Comparison of ENCODE assay signal across 1 cellular context in the genomic region with DNA sequence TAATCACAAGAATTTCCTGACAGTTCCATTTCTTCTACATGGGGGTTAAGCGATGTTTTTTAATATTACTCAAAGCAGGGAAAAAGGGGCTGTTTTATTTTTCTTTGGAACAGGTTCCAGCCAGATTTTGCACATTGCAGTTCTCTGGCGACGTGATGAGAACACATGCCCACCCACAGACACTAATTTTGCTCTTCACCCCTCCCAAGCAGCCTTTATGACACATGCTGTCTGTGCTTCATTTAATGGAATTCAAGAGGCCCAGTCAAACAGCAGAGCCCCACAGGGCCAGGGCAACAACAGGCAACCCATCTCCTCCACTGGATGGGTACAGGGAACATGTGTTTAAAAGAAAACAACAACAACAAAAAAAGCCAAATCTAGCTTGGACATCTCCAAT.
TF ChIP-seq lines count a peak whose summit lies in the region.

No MANE protein-coding gene starts in this region.

TF ChIP-seq in HEK293, 187 proteins besides CTCF, POLR2A, EP300 and RAD21 (continued from another document):
- TF ChIP-seq, protein P1, sequence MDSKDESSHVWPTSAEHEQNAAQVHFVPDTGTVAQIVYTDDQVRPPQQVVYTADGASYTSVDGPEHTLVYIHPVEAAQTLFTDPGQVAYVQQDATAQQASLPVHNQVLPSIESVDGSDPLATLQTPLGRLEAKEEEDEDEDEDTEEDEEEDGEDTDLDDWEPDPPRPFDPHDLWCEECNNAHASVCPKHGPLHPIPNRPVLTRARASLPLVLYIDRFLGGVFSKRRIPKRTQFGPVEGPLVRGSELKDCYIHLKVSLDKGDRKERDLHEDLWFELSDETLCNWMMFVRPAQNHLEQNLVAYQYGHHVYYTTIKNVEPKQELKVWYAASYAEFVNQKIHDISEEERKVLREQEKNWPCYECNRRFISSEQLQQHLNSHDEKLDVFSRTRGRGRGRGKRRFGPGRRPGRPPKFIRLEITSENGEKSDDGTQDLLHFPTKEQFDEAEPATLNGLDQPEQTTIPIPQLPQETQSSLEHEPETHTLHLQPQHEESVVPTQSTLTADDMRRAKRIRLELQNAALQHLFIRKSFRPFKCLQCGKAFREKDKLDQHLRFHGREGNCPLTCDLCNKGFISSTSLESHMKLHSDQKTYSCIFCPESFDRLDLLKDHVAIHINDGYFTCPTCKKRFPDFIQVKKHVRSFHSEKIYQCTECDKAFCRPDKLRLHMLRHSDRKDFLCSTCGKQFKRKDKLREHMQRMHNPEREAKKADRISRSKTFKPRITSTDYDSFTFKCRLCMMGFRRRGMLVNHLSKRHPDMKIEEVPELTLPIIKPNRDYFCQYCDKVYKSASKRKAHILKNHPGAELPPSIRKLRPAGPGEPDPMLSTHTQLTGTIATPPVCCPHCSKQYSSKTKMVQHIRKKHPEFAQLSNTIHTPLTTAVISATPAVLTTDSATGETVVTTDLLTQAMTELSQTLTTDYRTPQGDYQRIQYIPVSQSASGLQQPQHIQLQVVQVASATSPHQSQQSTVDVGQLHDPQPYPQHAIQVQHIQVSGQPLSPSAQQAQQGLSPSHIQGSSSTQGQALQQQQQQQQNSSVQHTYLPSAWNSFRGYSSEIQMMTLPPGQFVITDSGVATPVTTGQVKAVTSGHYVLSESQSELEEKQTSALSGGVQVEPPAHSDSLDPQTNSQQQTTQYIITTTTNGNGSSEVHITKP (tag by site-specific recombination; IDR thresholded peaks at IDR 0.05) = peak; percentile 78
- TF ChIP-seq, protein P2, sequence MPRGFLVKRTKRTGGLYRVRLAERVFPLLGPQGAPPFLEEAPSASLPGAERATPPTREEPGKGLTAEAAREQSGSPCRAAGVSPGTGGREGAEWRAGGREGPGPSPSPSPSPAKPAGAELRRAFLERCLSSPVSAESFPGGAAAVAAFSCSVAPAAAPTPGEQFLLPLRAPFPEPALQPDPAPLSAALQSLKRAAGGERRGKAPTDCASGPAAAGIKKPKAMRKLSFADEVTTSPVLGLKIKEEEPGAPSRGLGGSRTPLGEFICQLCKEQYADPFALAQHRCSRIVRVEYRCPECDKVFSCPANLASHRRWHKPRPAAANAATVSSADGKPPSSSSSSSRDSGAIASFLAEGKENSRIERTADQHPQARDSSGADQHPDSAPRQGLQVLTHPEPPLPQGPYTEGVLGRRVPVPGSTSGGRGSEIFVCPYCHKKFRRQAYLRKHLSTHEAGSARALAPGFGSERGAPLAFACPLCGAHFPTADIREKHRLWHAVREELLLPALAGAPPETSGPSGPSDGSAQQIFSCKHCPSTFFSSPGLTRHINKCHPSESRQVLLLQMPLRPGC (tag by site-specific recombination; IDR thresholded peaks at IDR 0.05) = 0 out of 2 replicates have a peak, but pooled peaks have one; percentile 26
- TF ChIP-seq ZFHX2 (tag by site-specific recombination; conservative IDR thresholded peaks at IDR 0.05) (0 out of 2 replicates have a peak, but pooled peaks have one; percentile 23), ZEB2 (tag by site-specific recombination; IDR thresholded peaks at IDR 0.05) (0 out of 2 replicates have a peak, but pooled peaks have one; percentile 28), ZNF335 (tag by site-specific recombination; conservative IDR thresholded peaks at IDR 0.05) (no peak)
